In genomic region chr7:2116903-2117680, GRCh38 we compare ENCODE assay signal across 9 cellular contexts.
DNase-seq lines count a peak whose midpoint lies in the region; ATAC-seq and TF ChIP-seq lines count a peak whose summit lies in the region.
"Had no signal": no experiment of that assay in that cellular context is flagged by ENCODE, and none has a peak within 500 bp of the region (broad histone marks: within the 10 kb centered on the region; RNA-seq: fewer than 3 reads in every experiment).

No MANE protein-coding gene starts in this region.

- TF ChIP-seq POLR2A in adrenal gland (IDR thresholded peaks at IDR 0.05), result no peak

- H3K36me3 ChIP-seq in adrenal gland (replicated peaks in 1 of 2) (no peaks in the 10 kb centered on the region), right atrium auricular region (no peaks in the 10 kb centered on the region), skeletal muscle tissue (ENCODE audit: control insufficient read depth in 3 of 3, insufficient read depth in 3 of 3, low read length in 3 of 3) (no peaks in the 10 kb centered on the region)

- intact Hi-C loops in adrenal gland (cut with DNase I), result no loop called here
- intact Hi-C loops in posterior vena cava (cut with DNase I), result no loop called here

- peak overlapping the region in 1 of 3 donors; percentile 57 for H3K9ac ChIP-seq in skeletal muscle tissue (ENCODE audit: low read depth in 1 of 3, low read length in 3 of 3)

- DNase-seq in M059J (ENCODE audit: low read depth), result peak; percentile 37
- peak in 6 of 7 donors; percentile 28 to 73 (median 44) for DNase-seq in adrenal gland
- no peak for DNase-seq in right atrium auricular region (ENCODE audit: low spot score)
- DNase-seq in COLO829 (ENCODE audit: low spot score), result no peak
- DNase-seq in posterior vena cava (ENCODE audit: low spot score), result no peak
- DNase-seq: SIG-M5 had no signal

- H3K9me3 ChIP-seq in adrenal gland (replicated peaks in 1 of 3) (no peaks in the 10 kb centered on the region), right atrium auricular region (no peaks in the 10 kb centered on the region), skeletal muscle tissue (ENCODE audit: control insufficient read depth in 3 of 3, low read length in 3 of 3) (no peaks in the 10 kb centered on the region)

- 60 to 62% (median 61%) methylated on average over 9 to 14 of the region's 14 CpGs for WGBS in adrenal gland, 4 donors

- H3K27me3 ChIP-seq in adrenal gland, result no peaks in the 10 kb centered on the region
- H3K27me3 ChIP-seq in right atrium auricular region, result no peaks in the 10 kb centered on the region
- H3K27me3 ChIP-seq in skeletal muscle tissue (ENCODE audit: control insufficient read depth in 3 of 3, insufficient read depth in 3 of 3, low read length in 3 of 3), result no peaks in the 10 kb centered on the region

- H3K27ac ChIP-seq in adrenal gland (peak overlapping the region in 2 of 5 donors; percentile 29 to 34), right atrium auricular region (peak overlapping the region; percentile 81 to 91), skeletal muscle tissue (ENCODE audit: low read depth, low read length) (peak overlapping the region; percentile 45)

- H3K4me3 ChIP-seq in adrenal gland (no peak overlapping the region), right atrium auricular region (no peak overlapping the region), skeletal muscle tissue (ENCODE audit: low read length in 3 of 3) (no peak overlapping the region)

- ATAC-seq in HG02759 (IDR thresholded peaks at IDR 0.05; ENCODE audit: unreplicated experiment) (no peak), GM18868 (IDR thresholded peaks at IDR 0.05; ENCODE audit: unreplicated experiment) (no peak)

- H3K4me1 ChIP-seq in adrenal gland (replicated peaks in 1 of 2) (peaks cover 0 to 13% of the 10 kb centered on the region in 2 donors), right atrium auricular region (peaks cover 0 to 58% of the 10 kb centered on the region in 2 donors), skeletal muscle tissue (ENCODE audit: control insufficient read depth in 3 of 3, insufficient read depth in 3 of 3, low read length in 3 of 3) (peaks cover 20 to 47% (median 29%) of the 10 kb centered on the region in 3 donors)

- TF ChIP-seq CTCF in adrenal gland (IDR thresholded peaks at IDR 0.05) (no peak), right atrium auricular region (IDR thresholded peaks at IDR 0.05) (no peak)

Comparison
In these comparisons a context has a peak if more than half of its experiments do, and no peak if none do; other contexts are left out.
1. DNase-seq: peak in M059J (single experiment) and adrenal gland (6 of 7); none in right atrium auricular region (single experiment), COLO829 (single experiment) and posterior vena cava (single experiment).